In the genomic region with DNA sequence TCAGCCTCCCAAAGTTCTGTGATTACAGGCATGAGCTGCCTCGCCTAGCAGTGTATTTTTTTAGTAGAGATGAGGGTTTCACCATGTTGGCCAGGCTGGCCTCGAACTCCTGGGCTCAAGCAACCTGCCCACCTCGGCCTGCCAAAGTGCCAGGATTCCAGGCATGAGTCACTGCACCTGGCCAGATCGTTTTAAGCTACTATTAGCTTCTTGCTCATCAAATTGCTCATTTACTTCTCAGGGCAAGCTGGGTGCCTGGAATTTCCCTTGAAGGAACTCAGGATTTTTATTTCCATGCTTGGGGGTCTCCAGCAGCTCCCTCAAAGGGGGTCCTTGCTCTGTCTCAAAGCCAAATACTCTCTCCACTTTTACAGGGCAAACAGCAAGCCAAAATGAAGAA, we compare ENCODE assay signal across 19 cellular contexts.
A peak's percentile ranks its signal among the peaks of the same experiment; 100 is the strongest.
DNase-seq lines count a peak whose midpoint lies in the region; ATAC-seq, FAIRE-seq and TF ChIP-seq lines count a peak whose summit lies in the region.
"Had no signal": no experiment of that assay in that cellular context is flagged by ENCODE, and none has a peak within 500 bp of the region (broad histone marks: within the 10 kb centered on the region; RNA-seq: fewer than 3 reads in every experiment).

No MANE protein-coding gene starts in this region.

- H3K79me2 ChIP-seq in keratinocyte (ENCODE audit: control insufficient read depth, insufficient read depth, low read length), result no peaks in the 10 kb centered on the region
- no peaks in the 10 kb centered on the region for H3K79me2 ChIP-seq in GM23248 (ENCODE audit: insufficient read depth)

- H4K20me1 ChIP-seq in keratinocyte (ENCODE audit: control insufficient read depth, extremely low read depth, insufficient read depth, low read length) (no peaks in the 10 kb centered on the region), GM23248 (ENCODE audit: insufficient read depth) (no peaks in the 10 kb centered on the region)

- in situ Hi-C loops in astrocyte of the spinal cord (cut with HindIII; ENCODE audit: low sequenced_read_pairs), result no loop called here
- in situ Hi-C loops in GM23248 (cut with MboI), result no loop called here

- FAIRE-seq in keratinocyte (lab: Jason Lieb, UNC), result peak; percentile 26
- FAIRE-seq: H54 had no signal

- DNase-seq in M059J (ENCODE audit: low read depth) (peak; percentile 73), astrocyte of the spinal cord (ENCODE audit: low read depth, low spot score) (peak; percentile 28), keratinocyte (ENCODE audit: low read depth, low spot score) (peak; percentile 5), retinal pigment epithelial cell (ENCODE audit: low read depth) (peak; percentile 6), GM23248 (no peak)
- no peak for DNase-seq in stimulated activated CD4-positive, alpha-beta T cell treated with anti-CD3 and anti-CD28 coated beads, Interleukin-15, amount 100 ng/mL, for 24 hours
- DNase-seq: Caco-2; CD4-positive, CD25-positive, alpha-beta regulatory T cell; DMS53; HFFc6; MM.1S; NCI-H1105 treated with DMSO at 0.1 percent for 48 hours; NCI-H1930; NCI-H446; NCI-H748 treated with DMSO at 0.1 percent for 48 hours; PC-3 had no signal

- no peak for ATAC-seq in GM19395 (IDR thresholded peaks at IDR 0.05; ENCODE audit: unreplicated experiment)
- no peak for ATAC-seq in HG02973 (IDR thresholded peaks at IDR 0.05; ENCODE audit: unreplicated experiment)
- ATAC-seq: PC-3 had no signal

- no peak overlapping the region for H2AFZ ChIP-seq in keratinocyte (ENCODE audit: control insufficient read depth, low read length)
- no peak overlapping the region for H2AFZ ChIP-seq in GM23248

- no peak overlapping the region for H3K9ac ChIP-seq in keratinocyte (ENCODE audit: control insufficient read depth, extremely low read depth, insufficient read depth, low read length)
- H3K9ac ChIP-seq in GM23248, result no peak overlapping the region

- dilution Hi-C loops in keratinocyte (cut with MboI; ENCODE audit: extremely low pct_ligation_motif_present, low sequenced_read_pairs), result no loop called here

- H3K4me1 ChIP-seq in keratinocyte (ENCODE audit: control insufficient read depth, extremely low read depth, insufficient read depth, low read length), result peaks cover 2% of the 10 kb centered on the region
- H3K4me1 ChIP-seq in GM23248 (ENCODE audit: insufficient read depth), result no peaks in the 10 kb centered on the region
- H3K4me1 ChIP-seq: Caco-2 had no signal

- H3K4me2 ChIP-seq in keratinocyte (ENCODE audit: control insufficient read depth, extremely low read depth, insufficient read depth, low read depth, low read length) (no peak overlapping the region), GM23248 (ENCODE audit: unreplicated experiment) (no peak overlapping the region)

- H3K9me2 ChIP-seq in GM23248 (ENCODE audit: insufficient read depth), result no peaks in the 10 kb centered on the region

- H3K36me3 ChIP-seq in keratinocyte (ENCODE audit: control insufficient read depth in 2 of 2, extremely low read depth in 1 of 2, insufficient read depth in 2 of 2, low read length in 2 of 2), result no peaks in the 10 kb centered on the region
- no peaks in the 10 kb centered on the region for H3K36me3 ChIP-seq in GM23248 (ENCODE audit: low read depth)

- H3K27me3 ChIP-seq in keratinocyte (ENCODE audit: control insufficient read depth, extremely low read depth, insufficient read depth, low read length), result no peaks in the 10 kb centered on the region
- no peaks in the 10 kb centered on the region for H3K27me3 ChIP-seq in GM23248 (replicated peaks; ENCODE audit: insufficient read depth)

- H3K9me3 ChIP-seq in keratinocyte (ENCODE audit: control insufficient read depth, low read depth, low read length) (peaks cover 2% of the 10 kb centered on the region), GM23248 (ENCODE audit: low read depth) (no peaks in the 10 kb centered on the region)

- H3K4me3 ChIP-seq in astrocyte of the spinal cord (ENCODE audit: low read depth, low read length) (no peak overlapping the region), keratinocyte (ENCODE audit: control insufficient read depth in 2 of 3, extremely low read depth in 1 of 3, insufficient read depth in 2 of 3, low read depth in 1 of 3, low read length in 3 of 3) (no peak overlapping the region), retinal pigment epithelial cell (ENCODE audit: low read length) (no peak overlapping the region), GM23248 (no peak overlapping the region)

- no peaks in the 10 kb centered on the region for H3K9me1 ChIP-seq in keratinocyte (ENCODE audit: control insufficient read depth, extremely low read depth, insufficient read depth, low read length)

- no peaks in the 10 kb centered on the region for H3F3A ChIP-seq in GM23248 (ENCODE audit: insufficient read depth)

- 18 to 26% methylated on average over 4 of the region's 4 CpGs for WGBS in GM23248 (ENCODE audit: low coverage in 1 of 2, low lambda C conversion rate in 2 of 2, missing lambda C conversion rate in 2 of 2), 2 experiments

- no peak overlapping the region for H3K27ac ChIP-seq in keratinocyte (ENCODE audit: control insufficient read depth, insufficient read depth, low read length)
- no peak overlapping the region for H3K27ac ChIP-seq in GM23248

- TF ChIP-seq CTCF in astrocyte of the spinal cord (IDR thresholded peaks at IDR 0.05; ENCODE audit: low read depth, low read length), result no peak
- no peak for TF ChIP-seq CTCF in keratinocyte (optimal IDR thresholded peaks at IDR 0.05 in 1 of 3, IDR thresholded peaks at IDR 0.05 in 1 of 3, conservative IDR thresholded peaks at IDR 0.05 in 1 of 3; ENCODE audit: extremely low read depth in 1 of 3, insufficient read depth in 2 of 3, low read length in 3 of 3)
- TF ChIP-seq CTCF in retinal pigment epithelial cell (conservative IDR thresholded peaks at IDR 0.05; ENCODE audit: low read depth, low read length), result no peak

Comparison
In these comparisons a context has a peak if more than half of its experiments do, and no peak if none do; other contexts are left out.
1. DNase-seq: peak in M059J (single experiment), astrocyte of the spinal cord (single experiment), keratinocyte (single experiment) and retinal pigment epithelial cell (single experiment); none in GM23248 (single experiment) and stimulated activated CD4-positive, alpha-beta T cell treated with anti-CD3 and anti-CD28 coated beads, Interleukin-15, amount 100 ng/mL, for 24 hours (single experiment).